1 cellular context compared by ENCODE assay signal in the genomic region with DNA sequence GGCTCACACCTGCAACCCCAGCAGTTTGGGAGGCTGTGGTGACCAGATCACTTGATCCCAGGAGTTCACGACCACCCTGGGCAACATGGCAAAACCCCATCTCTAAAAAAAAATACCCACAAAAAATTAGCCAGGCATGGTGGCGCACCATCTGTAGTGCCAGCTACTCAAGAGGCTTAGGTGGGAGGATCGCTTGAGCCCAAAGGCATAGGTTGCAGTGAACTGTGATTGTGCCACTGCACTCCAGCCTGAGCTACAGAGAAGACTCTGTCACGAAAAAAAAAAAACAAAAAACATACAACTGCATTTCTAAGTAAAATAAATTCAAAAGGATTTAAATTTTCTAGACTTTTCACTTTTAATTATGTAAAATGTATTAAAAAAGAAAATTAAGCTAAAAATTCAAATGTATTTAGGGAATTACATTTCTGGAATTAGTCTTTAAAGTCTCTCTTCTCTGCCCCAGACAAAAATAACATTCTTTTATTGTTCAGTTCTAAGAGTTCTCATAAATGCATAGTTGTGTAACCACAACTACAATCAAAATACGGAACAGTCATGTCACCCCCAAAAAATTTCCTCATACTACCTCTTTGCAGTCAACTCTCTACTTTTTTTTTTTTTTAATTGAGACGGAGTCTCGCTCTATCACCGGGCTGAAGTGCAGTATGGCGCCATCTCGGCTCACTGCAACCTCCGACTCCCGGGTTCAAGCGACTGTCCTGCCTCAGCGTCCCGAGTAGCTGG.
TF ChIP-seq lines count a peak whose summit lies in the region.

No MANE protein-coding gene starts in this region.

TF ChIP-seq in K562, 482 proteins besides CTCF, POLR2A, EP300 and RAD21:
- no peak for TF ChIP-seq TAF7 (tag; IDR thresholded peaks at IDR 0.05)
- TF ChIP-seq OTX1 (CRISPR knock-in tag; IDR thresholded peaks at IDR 0.05): no peak
- no peak for TF ChIP-seq L3MBTL2 (IDR thresholded peaks at IDR 0.05)
- TF ChIP-seq, protein P1, sequence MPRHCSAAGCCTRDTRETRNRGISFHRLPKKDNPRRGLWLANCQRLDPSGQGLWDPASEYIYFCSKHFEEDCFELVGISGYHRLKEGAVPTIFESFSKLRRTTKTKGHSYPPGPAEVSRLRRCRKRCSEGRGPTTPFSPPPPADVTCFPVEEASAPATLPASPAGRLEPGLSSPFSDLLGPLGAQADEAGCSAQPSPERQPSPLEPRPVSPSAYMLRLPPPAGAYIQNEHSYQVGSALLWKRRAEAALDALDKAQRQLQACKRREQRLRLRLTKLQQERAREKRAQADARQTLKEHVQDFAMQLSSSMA (CRISPR knock-in tag; IDR thresholded peaks at IDR 0.05): no peak
- TF ChIP-seq U2AF2 (optimal IDR thresholded peaks at IDR 0.05; ENCODE audit: low read depth, low read length): no peak
- TF ChIP-seq, protein P2, sequence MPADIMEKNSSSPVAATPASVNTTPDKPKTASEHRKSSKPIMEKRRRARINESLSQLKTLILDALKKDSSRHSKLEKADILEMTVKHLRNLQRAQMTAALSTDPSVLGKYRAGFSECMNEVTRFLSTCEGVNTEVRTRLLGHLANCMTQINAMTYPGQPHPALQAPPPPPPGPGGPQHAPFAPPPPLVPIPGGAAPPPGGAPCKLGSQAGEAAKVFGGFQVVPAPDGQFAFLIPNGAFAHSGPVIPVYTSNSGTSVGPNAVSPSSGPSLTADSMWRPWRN (IDR thresholded peaks at IDR 0.05; ENCODE audit: low read depth): no peak
- no peak for TF ChIP-seq CUX1 (CRISPR knock-in tag; IDR thresholded peaks at IDR 0.05)
- no peak for TF ChIP-seq CEBPB (tag; IDR thresholded peaks at IDR 0.05)
- no peak for TF ChIP-seq RBBP5 (IDR thresholded peaks at IDR 0.05; ENCODE audit: borderline replicate concordance, insufficient read depth, low read length, poor library complexity, severe bottlenecking)
- TF ChIP-seq, protein P3, sequence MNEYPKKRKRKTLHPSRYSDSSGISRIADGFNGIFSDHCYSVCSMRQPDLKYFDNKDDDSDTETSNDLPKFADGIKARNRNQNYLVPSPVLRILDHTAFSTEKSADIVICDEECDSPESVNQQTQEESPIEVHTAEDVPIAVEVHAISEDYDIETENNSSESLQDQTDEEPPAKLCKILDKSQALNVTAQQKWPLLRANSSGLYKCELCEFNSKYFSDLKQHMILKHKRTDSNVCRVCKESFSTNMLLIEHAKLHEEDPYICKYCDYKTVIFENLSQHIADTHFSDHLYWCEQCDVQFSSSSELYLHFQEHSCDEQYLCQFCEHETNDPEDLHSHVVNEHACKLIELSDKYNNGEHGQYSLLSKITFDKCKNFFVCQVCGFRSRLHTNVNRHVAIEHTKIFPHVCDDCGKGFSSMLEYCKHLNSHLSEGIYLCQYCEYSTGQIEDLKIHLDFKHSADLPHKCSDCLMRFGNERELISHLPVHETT (CRISPR knock-in tag; conservative IDR thresholded peaks at IDR 0.05 in 1 of 2, IDR thresholded peaks at IDR 0.05 in 1 of 2): no peak
- no peak for TF ChIP-seq LARP7 (IDR thresholded peaks at IDR 0.05)
- no peak for TF ChIP-seq FOXJ3 (CRISPR knock-in tag; IDR thresholded peaks at IDR 0.05)
- TF ChIP-seq BRCA1 (IDR thresholded peaks at IDR 0.05): no peak
- TF ChIP-seq BRCA1 (CRISPR knock-in tag; IDR thresholded peaks at IDR 0.05): no peak
- TF ChIP-seq SIN3B (IDR thresholded peaks at IDR 0.05; ENCODE audit: low read depth): no peak
- no peak for TF ChIP-seq GATAD2A (IDR thresholded peaks at IDR 0.05)
